In genomic region chr19:10027158-10027997, GRCh38 we compare ENCODE assay signal across 8 cellular contexts. TPM values are rescaled to one million over a fixed set of nuclear protein-coding genes. Genes with fewer than 3 reads are reported as not detected.
DNase-seq lines count a peak whose midpoint lies in the region; ATAC-seq, FAIRE-seq and TF ChIP-seq lines count a peak whose summit lies in the region.

No MANE protein-coding gene starts in this region.

- H3K27me3 ChIP-seq in HUES48 (ENCODE audit: control insufficient read depth, insufficient read depth, low read length) (no peaks in the 10 kb centered on the region), NT2/D1 (ENCODE audit: insufficient read depth, insufficient read length) (peaks cover 2% of the 10 kb centered on the region), endothelial cell of umbilical vein (ENCODE audit: control insufficient read depth in 2 of 2, insufficient read depth in 2 of 2, low read length in 2 of 2) (peaks cover 3 to 4% of the 10 kb centered on the region in 2 experiments)

- H3K27ac ChIP-seq in HUES48 (ENCODE audit: low read depth, low read length) (no peak overlapping the region), endothelial cell of umbilical vein (ENCODE audit: insufficient read depth, low read depth, low read length) (no peak overlapping the region)

- DNase-seq in ELR (ENCODE audit: low read depth) = peak; percentile 91
- DNase-seq in NT2/D1 (ENCODE audit: low read depth, low spot score) = peak; percentile 96
- DNase-seq in activated CD8-positive, alpha-beta memory T cell treated with anti-CD3 and anti-CD28 coated beads, Interleukin-2, amount 50 U/mL, for 1 hour (ENCODE audit: extremely low read depth) = peak; percentile 28
- peak; percentile 92 for DNase-seq in endothelial cell of umbilical vein (ENCODE audit: low read depth, low spot score)
- DNase-seq in midbrain (lab: John Stamatoyannopoulos, UW) = peak; percentile 93
- peak; percentile 74 to 77 for DNase-seq in stimulated activated CD8-positive, alpha-beta memory T cell treated with anti-CD3 and anti-CD28 coated beads, Interleukin-2, amount 100 ng/mL, for 48 hours (ENCODE audit: low read depth in 2 of 2)

- intact Hi-C loops in endothelial cell of umbilical vein (cut with micrococcal nuclease) = loop anchor here (1.0 to 2.0 kb wide), 3 partner anchors 27 to 891 kb away; no protein-coding TSS in a partner anchor

- TF ChIP-seq CTCF in endothelial cell of umbilical vein (IDR thresholded peaks at IDR 0.05; ENCODE audit: extremely low read depth in 1 of 2, insufficient read depth in 1 of 2, low read depth in 1 of 2, low read length in 2 of 2) = peak; percentile 93 to 98

- no peak for ATAC-seq in HG03196 (IDR thresholded peaks at IDR 0.05; ENCODE audit: unreplicated experiment)

- POLR2A ChIA-PET in endothelial cell of umbilical vein (lab: Charles Lee) = no interaction called here

- H3K9ac ChIP-seq in HUES48 (ENCODE audit: low read depth, low read length) (no peak overlapping the region), NT2/D1 (ENCODE audit: insufficient read length, low read depth) (peak overlapping the region; percentile 43), endothelial cell of umbilical vein (replicated peaks; ENCODE audit: extremely low read depth, insufficient read depth, low read length) (no peak overlapping the region)

- peak; percentile 89 for FAIRE-seq in endothelial cell of umbilical vein (lab: Jason Lieb, UNC)

- H3K9me1 ChIP-seq in endothelial cell of umbilical vein (replicated peaks; ENCODE audit: control insufficient read depth, extremely low read depth, insufficient read depth, low read length) = no peaks in the 10 kb centered on the region

- BruUV-seq in endothelial cell of umbilical vein (replicated peaks; lab: Mats Ljungman, UMichigan) = no TSS peak

- H3K9me3 ChIP-seq in HUES48 (ENCODE audit: control insufficient read depth, insufficient read depth, low read length) (no peaks in the 10 kb centered on the region), NT2/D1 (ENCODE audit: insufficient read depth, low read length) (no peaks in the 10 kb centered on the region), endothelial cell of umbilical vein (replicated peaks; ENCODE audit: control insufficient read depth, insufficient read depth, low read length) (no peaks in the 10 kb centered on the region)

- dilution Hi-C loops in endothelial cell of umbilical vein (cut with MboI; ENCODE audit: extremely low pct_ligation_motif_present, low sequenced_read_pairs) = no loop called here

- H3K4me1 ChIP-seq in HUES48 (ENCODE audit: control insufficient read depth, insufficient read depth, low read length) (0 out of 2 replicates have a peak, but pooled peaks cover 4% of the 10 kb centered on the region), NT2/D1 (ENCODE audit: insufficient read depth, insufficient read length) (no peaks in the 10 kb centered on the region), endothelial cell of umbilical vein (ENCODE audit: control insufficient read depth, extremely low read depth, insufficient read depth, low read length) (peaks cover 4% of the 10 kb centered on the region)

- H3K79me2 ChIP-seq in endothelial cell of umbilical vein (ENCODE audit: control insufficient read depth, insufficient read depth, low read length) = no peaks in the 10 kb centered on the region

- no peak overlapping the region for H2AFZ ChIP-seq in endothelial cell of umbilical vein (ENCODE audit: low read depth, low read length)

- H3K36me3 ChIP-seq in HUES48 (ENCODE audit: control insufficient read depth, insufficient read depth, low read length) (no peaks in the 10 kb centered on the region), NT2/D1 (ENCODE audit: insufficient read depth, insufficient read length, low read length) (no peaks in the 10 kb centered on the region), endothelial cell of umbilical vein (ENCODE audit: control insufficient read depth in 2 of 2, extremely low read depth in 1 of 2, insufficient read depth in 2 of 2, low read length in 2 of 2) (no peaks in the 10 kb centered on the region)

- TF ChIP-seq POLR2A in endothelial cell of umbilical vein (IDR thresholded peaks at IDR 0.05; ENCODE audit: low read depth, low read length) = no peak

- CTCF ChIA-PET in endothelial cell of umbilical vein (lab: Charles Lee) = interaction anchor here (0.7 to 4.7 kb wide), 24 partner anchors 9 to 401 kb away, joined by 3 to 191 read pairs (median 5); no protein-coding TSS in a partner anchor

- H3K4me3 ChIP-seq in HUES48 (ENCODE audit: low read depth, low read length) (peak overlapping the region; percentile 31), NT2/D1 (ENCODE audit: insufficient read length, low read depth) (no peak overlapping the region), endothelial cell of umbilical vein (replicated peaks in 1 of 3; ENCODE audit: insufficient read depth in 1 of 3, low read depth in 1 of 3, low read length in 3 of 3) (no peak overlapping the region)

- no peak overlapping the region for H3K4me2 ChIP-seq in endothelial cell of umbilical vein (ENCODE audit: insufficient read depth, low read length)

- no peaks in the 10 kb centered on the region for H4K20me1 ChIP-seq in endothelial cell of umbilical vein (replicated peaks; ENCODE audit: control insufficient read depth, extremely low read depth, insufficient read depth, low read length)

TF ChIP-seq in endothelial cell of umbilical vein, 7 proteins besides CTCF, POLR2A, EP300 and RAD21:
- TF ChIP-seq POLR2AphosphoS5 (IDR thresholded peaks at IDR 0.05; ENCODE audit: insufficient read depth, low read depth, low read length) (peak; percentile 54), FOS (IDR thresholded peaks at IDR 0.05; ENCODE audit: borderline replicate concordance, insufficient read depth, low read length) (no peak), MYC (IDR thresholded peaks at IDR 0.05; ENCODE audit: low read depth, low read length) (peak; percentile 81)
- TF ChIP-seq, protein P1, sequence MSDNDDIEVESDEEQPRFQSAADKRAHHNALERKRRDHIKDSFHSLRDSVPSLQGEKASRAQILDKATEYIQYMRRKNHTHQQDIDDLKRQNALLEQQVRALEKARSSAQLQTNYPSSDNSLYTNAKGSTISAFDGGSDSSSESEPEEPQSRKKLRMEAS (IDR thresholded peaks at IDR 0.05; ENCODE audit: insufficient read depth, insufficient read length) = peak; percentile 96

RNA-seq across cellular contexts. Expression of gene RDH8, which starts 14.1 kb away (rescaled TPM):
- not detected in 2 replicates for total RNA-seq in endothelial cell of umbilical vein
- polyA plus RNA-seq in endothelial cell of umbilical vein = not detected in 2 replicates
- polyA plus RNA-seq in endothelial cell of umbilical vein (2011; cell fraction: cytosol; rRNA removed) = not detected in 2 replicates
- polyA plus RNA-seq in endothelial cell of umbilical vein (2011; cell fraction: nucleus; rRNA removed) = not detected in 2 replicates
- polyA plus RNA-seq in endothelial cell of umbilical vein (2012) = not detected in 2 replicates
- polyA minus RNA-seq in endothelial cell of umbilical vein = not detected in 2 replicates
- not detected for polyA minus RNA-seq in endothelial cell of umbilical vein (2011; cell fraction: cytosol; rRNA and poly(A)+ RNA removed)
- polyA minus RNA-seq in endothelial cell of umbilical vein (2011; cell fraction: nucleus; rRNA and poly(A)+ RNA removed) = not detected in 2 replicates

RNA-seq across cellular contexts. Expression of gene COL5A3, which starts 17.1 kb away (rescaled TPM):
- total RNA-seq in endothelial cell of umbilical vein = not detected in 2 replicates
- polyA plus RNA-seq in endothelial cell of umbilical vein = not detected in 2 replicates
- not detected in 2 replicates for polyA plus RNA-seq in endothelial cell of umbilical vein (2011; cell fraction: cytosol; rRNA removed)
- not detected in 2 replicates for polyA plus RNA-seq in endothelial cell of umbilical vein (2011; cell fraction: nucleus; rRNA removed)
- not detected in 2 replicates for polyA plus RNA-seq in endothelial cell of umbilical vein (2012)
- not detected in 2 replicates for polyA minus RNA-seq in endothelial cell of umbilical vein
- polyA minus RNA-seq in endothelial cell of umbilical vein (2011; cell fraction: cytosol; rRNA and poly(A)+ RNA removed) = not detected
- polyA minus RNA-seq in endothelial cell of umbilical vein (2011; cell fraction: nucleus; rRNA and poly(A)+ RNA removed) = not detected in 2 replicates

RNA-seq across cellular contexts. Expression of gene SHFL, which starts 58.7 kb away (rescaled TPM):
- 23.6 and 34.4 TPM in 2 replicates for total RNA-seq in endothelial cell of umbilical vein
- 36.9 and 40.0 TPM in 2 replicates for polyA plus RNA-seq in endothelial cell of umbilical vein
- polyA plus RNA-seq in endothelial cell of umbilical vein (2011; cell fraction: cytosol; rRNA removed) = 18.6 and 27.1 TPM in 2 replicates
- polyA plus RNA-seq in endothelial cell of umbilical vein (2011; cell fraction: nucleus; rRNA removed) = 86.2 and 88.9 TPM in 2 replicates
- 18.2 and 24.4 TPM in 2 replicates for polyA plus RNA-seq in endothelial cell of umbilical vein (2012)
- 13.6 and 17.4 TPM in 2 replicates for polyA minus RNA-seq in endothelial cell of umbilical vein
- polyA minus RNA-seq in endothelial cell of umbilical vein (2011; cell fraction: cytosol; rRNA and poly(A)+ RNA removed) = 14.0 TPM
- 9.6 and 12.3 TPM in 2 replicates for polyA minus RNA-seq in endothelial cell of umbilical vein (2011; cell fraction: nucleus; rRNA and poly(A)+ RNA removed)

Comparison
In these comparisons a context has a peak if more than half of its experiments do, and no peak if none do; other contexts are left out.
1. DNase-seq: peak in every context shown above with its lines; median percentile 96 in NT2/D1; 93 in midbrain; 92 in endothelial cell of umbilical vein; 91 in ELR; 76 in stimulated activated CD8-positive, alpha-beta memory T cell treated with anti-CD3 and anti-CD28 coated beads, Interleukin-2, amount 100 ng/mL, for 48 hours; 28 in activated CD8-positive, alpha-beta memory T cell treated with anti-CD3 and anti-CD28 coated beads, Interleukin-2, amount 50 U/mL, for 1 hour.